In the genomic region with DNA sequence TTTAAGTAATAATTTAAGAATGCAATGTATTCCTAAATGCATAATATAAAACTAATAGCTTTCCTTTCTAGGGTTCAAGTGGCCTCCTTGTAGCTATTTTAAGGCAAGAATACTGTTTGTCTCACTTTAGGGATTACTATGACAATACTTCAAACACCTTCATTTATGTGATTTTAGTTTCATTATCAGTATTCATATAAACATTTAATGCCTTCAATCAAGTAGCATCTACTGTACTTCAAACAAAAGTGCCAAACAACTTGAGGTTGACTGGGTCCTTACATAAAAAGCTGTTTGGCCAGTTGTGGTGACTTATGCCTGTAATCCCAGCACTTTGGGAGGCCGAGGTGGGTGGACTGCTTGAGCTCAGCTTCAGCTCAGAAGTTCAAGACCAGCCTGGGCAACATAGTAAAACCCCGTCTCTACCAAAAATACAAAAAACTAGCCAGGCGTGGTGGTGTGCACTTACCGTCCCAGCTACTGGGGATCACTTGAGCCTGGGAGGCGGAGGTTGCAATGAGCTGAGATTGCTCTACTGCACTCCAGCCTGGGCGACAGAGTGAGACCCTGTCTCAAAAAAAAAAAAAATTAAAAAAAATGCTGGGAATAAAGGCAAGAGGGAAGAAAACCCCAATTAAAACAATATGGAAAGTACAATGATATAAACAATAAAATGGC, we compare ENCODE assay signal across 1 cellular context.
TF ChIP-seq lines count a peak whose summit lies in the region.

No MANE protein-coding gene starts in this region.

TF ChIP-seq in HepG2, 621 proteins besides CTCF, POLR2A, EP300 and RAD21:
- TF ChIP-seq, protein P1, sequence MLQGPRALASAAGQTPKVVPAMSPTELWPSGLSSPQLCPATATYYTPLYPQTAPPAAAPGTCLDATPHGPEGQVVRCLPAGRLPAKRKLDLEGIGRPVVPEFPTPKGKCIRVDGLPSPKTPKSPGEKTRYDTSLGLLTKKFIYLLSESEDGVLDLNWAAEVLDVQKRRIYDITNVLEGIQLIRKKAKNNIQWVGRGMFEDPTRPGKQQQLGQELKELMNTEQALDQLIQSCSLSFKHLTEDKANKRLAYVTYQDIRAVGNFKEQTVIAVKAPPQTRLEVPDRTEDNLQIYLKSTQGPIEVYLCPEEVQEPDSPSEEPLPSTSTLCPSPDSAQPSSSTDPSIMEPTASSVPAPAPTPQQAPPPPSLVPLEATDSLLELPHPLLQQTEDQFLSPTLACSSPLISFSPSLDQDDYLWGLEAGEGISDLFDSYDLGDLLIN (CRISPR knock-in tag; IDR thresholded peaks at IDR 0.05; ENCODE audit: borderline replicate concordance): no peak
- no peak for TF ChIP-seq PHB2 (IDR thresholded peaks at IDR 0.05; ENCODE audit: partially characterized antibody)
- TF ChIP-seq ZNF768 (CRISPR knock-in tag; IDR thresholded peaks at IDR 0.05): no peak
